Comparison of ENCODE assay signal across 16 cellular contexts in genomic region chr6:37072526-37072925, GRCh38.
DNase-seq lines count a peak whose midpoint lies in the region; ATAC-seq, FAIRE-seq and TF ChIP-seq lines count a peak whose summit lies in the region.
"Had no signal": no experiment of that assay in that cellular context is flagged by ENCODE, and none has a peak within 500 bp of the region (broad histone marks: within the 10 kb centered on the region; RNA-seq: fewer than 3 reads in every experiment).

No MANE protein-coding gene starts in this region.

- H3K27ac Mint-ChIP-seq in activated CD8-positive, alpha-beta memory T cell treated with anti-CD3 and anti-CD28 coated beads, Interleukin-2, amount 10 ng/mL, durations not matched to agents 7 days and 5 days: peak overlapping the region; percentile 69
- H3K27ac Mint-ChIP-seq: activated naive CD8-positive, alpha-beta T cell had no signal

- H3K79me2 ChIP-seq in K562 (ENCODE audit: control insufficient read depth, insufficient read depth, low read length): no peaks in the 10 kb centered on the region
- H3K79me2 ChIP-seq: parathyroid adenoma had no signal

- H3K9ac ChIP-seq in K562 (ENCODE audit: insufficient read depth in 1 of 2, low read depth in 2 of 2, low read length in 2 of 2): no peak overlapping the region
- H3K9ac ChIP-seq in kidney (ENCODE audit: low read length in 2 of 2): no peak overlapping the region
- H3K9ac ChIP-seq: parathyroid adenoma had no signal

- H3K4me1 Mint-ChIP-seq in activated CD8-positive, alpha-beta memory T cell treated with anti-CD3 and anti-CD28 coated beads, Interleukin-2, amount 10 ng/mL, durations not matched to agents 7 days and 5 days: peaks cover 29% of the 10 kb centered on the region

- no peak for TF ChIP-seq EP300 in K562 (IDR thresholded peaks at IDR 0.05; ENCODE audit: low read length)

- H3K27me3 ChIP-seq in K562 (ENCODE audit: control insufficient read depth in 2 of 2, insufficient read depth in 2 of 2, low read length in 2 of 2): no peaks in the 10 kb centered on the region
- H3K27me3 ChIP-seq in spleen (replicated peaks in 1 of 7): no peaks in the 10 kb centered on the region
- H3K27me3 ChIP-seq: gastrocnemius medialis had no signal

- no peak overlapping the region for H3K4me3 Mint-ChIP-seq in activated CD8-positive, alpha-beta memory T cell treated with anti-CD3 and anti-CD28 coated beads, Interleukin-2, amount 10 ng/mL, durations not matched to agents 7 days and 5 days
- H3K4me3 Mint-ChIP-seq: activated naive CD8-positive, alpha-beta T cell had no signal

- H3K9me3 ChIP-seq in K562 (replicated peaks; ENCODE audit: control insufficient read depth, insufficient read depth, low read depth, low read length) (no peaks in the 10 kb centered on the region), spleen (peaks cover 0 to 5% (median 0%) of the 10 kb centered on the region in 8 donors), kidney (ENCODE audit: control insufficient read depth in 1 of 2, low read length in 2 of 2) (no peaks in the 10 kb centered on the region)
- H3K9me3 ChIP-seq: gastrocnemius medialis had no signal

- H3K36me3 Mint-ChIP-seq in activated CD8-positive, alpha-beta memory T cell treated with anti-CD3 and anti-CD28 coated beads, Interleukin-2, amount 10 ng/mL, durations not matched to agents 7 days and 5 days: no peaks in the 10 kb centered on the region
- H3K36me3 Mint-ChIP-seq: activated naive CD8-positive, alpha-beta T cell had no signal

- BruUV-seq in K562 (replicated peaks; lab: Mats Ljungman, UMichigan): no TSS peak

- TF ChIP-seq RAD21 in K562 (CRISPR knock-in tag; conservative IDR thresholded peaks at IDR 0.05 in 1 of 2, IDR thresholded peaks at IDR 0.05 in 1 of 2): no peak

- in situ Hi-C loops in K562 (cut with MboI): no loop called here

- no peak overlapping the region for H3K4me2 ChIP-seq in K562 (ENCODE audit: insufficient read depth, low read length)
- H3K4me2 ChIP-seq: smooth muscle cell had no signal

- POLR2A ChIA-PET in K562 (lab: Yijun Ruan, JAX): interaction anchor here (1.1 to 1.8 kb wide), 2 partner anchors 11 to 13 kb away, joined by 7 to 8 read pairs; no protein-coding TSS in a partner anchor

- 0 out of 2 replicates have a peak overlapping the region, but pooled peaks have one; percentile 13 for H2AFZ ChIP-seq in K562 (ENCODE audit: low read depth, low read length)
- H2AFZ ChIP-seq: parathyroid adenoma had no signal

- no peaks in the 10 kb centered on the region for H3K9me3 Mint-ChIP-seq in activated CD8-positive, alpha-beta memory T cell treated with anti-CD3 and anti-CD28 coated beads, Interleukin-2, amount 10 ng/mL, durations not matched to agents 7 days and 5 days (ENCODE audit: low read depth)

- TF ChIP-seq POLR2A in NB4 (IDR thresholded peaks at IDR 0.05; ENCODE audit: extremely low read depth, insufficient read length) (no peak), K562 (conservative IDR thresholded peaks at IDR 0.05) (no peak), spleen (IDR thresholded peaks at IDR 0.05) (no peak)

- CTCF ChIA-PET in activated CD8-positive, alpha-beta memory T cell treated with anti-CD3 and anti-CD28 coated beads, Interleukin-2, amount 10 ng/mL, durations not matched to agents 7 days and 5 days (lab: Charles Lee): interaction anchor here (0.9 to 1.3 kb wide), 2 partner anchors 54 to 99 kb away, joined by 3 to 6 read pairs; no protein-coding TSS in a partner anchor
- CTCF ChIA-PET in K562 (lab: Yijun Ruan, JAX; ENCODE audit: low intra/inter-chr PET ratio): interaction anchor here (0.6 kb wide), 1 partner anchor 14 kb away, joined by 3 read pairs; no protein-coding TSS in a partner anchor

- H3K27ac ChIP-seq in K562 (ENCODE audit: extremely low read depth, low read depth, low read length) (no peak overlapping the region), spleen (peak overlapping the region in 5 of 8 donors; percentile 13 to 66 (median 28)), kidney (ENCODE audit: low read depth in 2 of 2, low read length in 2 of 2) (no peak overlapping the region)
- H3K27ac ChIP-seq: parathyroid adenoma had no signal

- WGBS in K562 (ENCODE audit: insufficient coverage, low coverage, missing lambda C conversion rate): 76% methylated on average over 5 of the region's 5 CpGs
- 29 to 57% (median 39%) methylated on average over 5 of the region's 5 CpGs for WGBS in spleen, 5 donors

- no peaks in the 10 kb centered on the region for H3K9me1 ChIP-seq in K562 (ENCODE audit: control insufficient read depth, insufficient read depth, low read length)

- FAIRE-seq in K562 (lab: Jason Lieb, UNC) (no peak), kidney (lab: Jason Lieb, UNC) (no peak)
- FAIRE-seq: endometrium, islet of Langerhans had no signal

- ATAC-seq in activated CD8-positive, alpha-beta memory T cell treated with anti-CD3 and anti-CD28 coated beads, Interleukin-2, amount 10 ng/mL, durations not matched to agents 7 days and 5 days: peak; percentile 73
- ATAC-seq in K562 (peak; percentile 38), GM21360 (IDR thresholded peaks at IDR 0.05; ENCODE audit: unreplicated experiment) (no peak), HG02642 (IDR thresholded peaks at IDR 0.05; ENCODE audit: poor library complexity, unreplicated experiment) (no peak)
- ATAC-seq: gastrocnemius medialis had no signal

- H3K4me1 ChIP-seq in K562 (replicated peaks in 1 of 2; ENCODE audit: control insufficient read depth in 2 of 2, insufficient read depth in 2 of 2, low read length in 2 of 2): peaks cover 6 to 15% of the 10 kb centered on the region in 2 experiments; a peak in 3 of 5 replicates
- H3K4me1 ChIP-seq in spleen: peaks cover 0 to 31% (median 26%) of the 10 kb centered on the region in 6 donors
- H3K4me1 ChIP-seq in kidney (ENCODE audit: control insufficient read depth in 1 of 2, insufficient read depth in 1 of 2, low read depth in 1 of 2, low read length in 2 of 2): no peaks in the 10 kb centered on the region
- H3K4me1 ChIP-seq: parathyroid adenoma had no signal

- intact Hi-C loops in K562 (cut with micrococcal nuclease) (no loop called here), spleen (cut with DNase I; ENCODE audit: low total_unique reads) (no loop called here), kidney (cut with DNase I) (no loop called here)

- no peaks in the 10 kb centered on the region for H4K20me1 ChIP-seq in K562 (replicated peaks; ENCODE audit: control insufficient read depth, insufficient read depth, low read length)

- H3K36me3 ChIP-seq in K562 (ENCODE audit: control insufficient read depth, insufficient read depth, low read length): no peaks in the 10 kb centered on the region
- H3K36me3 ChIP-seq in spleen: no peaks in the 10 kb centered on the region
- H3K36me3 ChIP-seq in kidney (ENCODE audit: control insufficient read depth in 1 of 2, insufficient read depth in 2 of 2, low read length in 2 of 2): no peaks in the 10 kb centered on the region
- H3K36me3 ChIP-seq: gastrocnemius medialis had no signal

- H3K27me3 Mint-ChIP-seq in activated CD8-positive, alpha-beta memory T cell treated with anti-CD3 and anti-CD28 coated beads, Interleukin-2, amount 10 ng/mL, durations not matched to agents 7 days and 5 days: no peaks in the 10 kb centered on the region
- H3K27me3 Mint-ChIP-seq: activated naive CD8-positive, alpha-beta T cell had no signal

- TF ChIP-seq CTCF in NB4 (IDR thresholded peaks at IDR 0.05; ENCODE audit: low read depth, low read length) (no peak), K562 (IDR thresholded peaks at IDR 0.05 in 2 of 3, conservative IDR thresholded peaks at IDR 0.05 in 1 of 3; ENCODE audit: insufficient read depth in 2 of 3, low read depth in 1 of 3, low read length in 3 of 3) (0 out of 6 replicates have a peak, but pooled peaks of 1 of the 3 experiments have one; percentile 4), spleen (IDR thresholded peaks at IDR 0.05 in 8 of 11, conservative IDR thresholded peaks at IDR 0.05 in 3 of 11) (no peak), kidney (IDR thresholded peaks at IDR 0.05; ENCODE audit: borderline replicate concordance, extremely low read depth, insufficient read depth) (no peak)

- H3K4me3 ChIP-seq in NB4 (ENCODE audit: low read depth, low read length) (no peak overlapping the region), K562 (no peak overlapping the region), spleen (no peak overlapping the region), kidney (ENCODE audit: low read length in 2 of 2) (no peak overlapping the region)
- H3K4me3 ChIP-seq: gastrocnemius medialis, smooth muscle cell had no signal

- peak; percentile 48 for DNase-seq in activated CD8-positive, alpha-beta memory T cell treated with anti-CD3 and anti-CD28 coated beads, Interleukin-2, amount 10 ng/mL, durations not matched to agents 7 days and 5 days
- DNase-seq in activated CD8-positive, alpha-beta memory T cell treated with anti-CD3 and anti-CD28 coated beads, Interleukin-2, amount 50 U/mL, for 48 hours: no peak
- DNase-seq in NB4 (ENCODE audit: low read depth) (peak; percentile 40), K562 (ENCODE audit: extremely low read depth in 1 of 4, low spot score in 3 of 4) (peak in 1 of 4 experiments; percentile 24), spleen (no peak), kidney (no peak)
- DNase-seq: caudate nucleus, gastrocnemius medialis, NCI-H1105 treated with DMSO at 0.1 percent for 48 hours had no signal

TF ChIP-seq in K562, 482 proteins besides CTCF, POLR2A, EP300 and RAD21 (continues in another document):
- TF ChIP-seq HBP1 (CRISPR knock-in tag; IDR thresholded peaks at IDR 0.05) (0 out of 2 replicates have a peak, but pooled peaks have one; percentile 19), MYBL2 (IDR thresholded peaks at IDR 0.05; ENCODE audit: low read depth) (no peak), MYBL2 (CRISPR knock-in tag; IDR thresholded peaks at IDR 0.05; ENCODE audit: borderline replicate concordance) (no peak), NR2C2 (CRISPR knock-in tag; IDR thresholded peaks at IDR 0.05) (no peak), NR2C2 (tag; IDR thresholded peaks at IDR 0.05) (0 out of 2 replicates have a peak, but pooled peaks have one; percentile 16), ZNF79 (CRISPR knock-in tag; IDR thresholded peaks at IDR 0.05; ENCODE audit: low read depth) (no peak), NCOA1 (IDR thresholded peaks at IDR 0.05; ENCODE audit: low read depth) (no peak), KDM1A (IDR thresholded peaks at IDR 0.05) (peak in 1 of 2 experiments; percentile 69; a peak in 3 of 4 replicates), ZNF695 (CRISPR knock-in tag; IDR thresholded peaks at IDR 0.05) (no peak), HDAC2 (IDR thresholded peaks at IDR 0.05) (0 out of 2 replicates have a peak, but pooled peaks have one; percentile 15)

Comparison
In these comparisons a context has a peak if more than half of its experiments do, and no peak if none do; other contexts are left out.
1. DNase-seq: peak in activated CD8-positive, alpha-beta memory T cell treated with anti-CD3 and anti-CD28 coated beads, Interleukin-2, amount 10 ng/mL, durations not matched to agents 7 days and 5 days (single experiment) and NB4 (single experiment); none in activated CD8-positive, alpha-beta memory T cell treated with anti-CD3 and anti-CD28 coated beads, Interleukin-2, amount 50 U/mL, for 48 hours (single experiment), spleen (single experiment) and kidney (single experiment).
2. ATAC-seq: peak in activated CD8-positive, alpha-beta memory T cell treated with anti-CD3 and anti-CD28 coated beads, Interleukin-2, amount 10 ng/mL, durations not matched to agents 7 days and 5 days (single experiment) and K562 (single experiment); none in GM21360 (single experiment) and HG02642 (single experiment).
3. H3K27ac ChIP-seq: peak in spleen (5 of 8); none in K562 (single experiment) and kidney (0 of 2).